In the genomic region with DNA sequence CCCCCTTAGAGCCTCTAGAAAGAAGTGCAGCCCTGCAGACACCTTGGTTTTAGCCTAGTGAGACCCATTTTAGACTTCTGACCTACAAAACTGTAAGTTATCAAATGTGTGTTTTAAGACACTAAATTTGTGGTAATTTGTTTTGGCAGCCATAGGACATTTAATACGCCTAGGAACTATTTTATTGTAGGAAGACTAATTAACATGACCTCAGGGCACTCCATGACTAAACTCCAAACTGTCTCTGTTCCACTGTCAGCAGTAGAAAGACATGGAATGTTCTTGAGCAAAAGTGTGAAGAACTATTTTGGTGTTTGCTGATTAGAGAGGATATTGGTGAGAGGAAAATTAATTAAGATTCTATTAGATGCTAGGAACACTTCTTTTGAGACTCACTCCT, we compare ENCODE assay signal across 24 cellular contexts.
"Had no signal": no experiment of that assay in that cellular context is flagged by ENCODE, and none has a peak within 500 bp of the region (broad histone marks: within the 10 kb centered on the region; RNA-seq: fewer than 3 reads in every experiment).

No MANE protein-coding gene starts in this region.

- H3K9me3 Mint-ChIP-seq: activated B cell treated with CpG ODN at 0.5 μM for 24 hours; activated CD4-positive, alpha-beta T cell treated with anti-CD3 and anti-CD28 coated beads, Interleukin-2, amount 10 ng/mL, durations not matched to agents 24 days and 14 days; activated naive CD4-positive, alpha-beta T cell treated with anti-CD3 and anti-CD28 coated beads for 36 hours; activated naive CD8-positive, alpha-beta T cell treated with anti-CD3 and anti-CD28 coated beads for 36 hours; activated T-cell treated with anti-CD3 and anti-CD28 coated beads, Interleukin-2, amount 50 U/mL, for 4 hours; central memory CD8-positive, alpha-beta T cell; T-cell had no signal

- H3K27me3 Mint-ChIP-seq: activated B cell treated with CpG ODN at 0.5 μM for 24 hours; activated CD8-positive, alpha-beta memory T cell treated with anti-CD3 and anti-CD28 coated beads, Interleukin-2, amount 10 ng/mL, durations not matched to agents 7 days and 5 days; activated naive CD8-positive, alpha-beta T cell treated with anti-CD3 and anti-CD28 coated beads for 36 hours; central memory CD8-positive, alpha-beta T cell; T-cell had no signal

- DNase-seq: activated B cell treated with CpG ODN at 0.5 μM for 24 hours; activated CD4-positive, alpha-beta T cell treated with anti-CD3 and anti-CD28 coated beads for 1 hour; activated CD4-positive, alpha-beta T cell treated with anti-CD3 and anti-CD28 coated beads, Interleukin-2, amount 50 U/mL, for 48 hours; activated CD8-positive, alpha-beta memory T cell treated with anti-CD3 and anti-CD28 coated beads, Interleukin-2, amount 10 ng/mL, durations not matched to agents 7 days and 5 days; activated gamma-delta T cell; activated naive CD4-positive, alpha-beta T cell treated with anti-CD3 and anti-CD28 coated beads for 36 hours; activated naive CD8-positive, alpha-beta T cell treated with anti-CD3 and anti-CD28 coated beads for 36 hours; activated T-cell treated with anti-CD3 and anti-CD28 coated beads, Interleukin-2, amount 50 U/mL, for 4 hours; NCI-H1048; NCI-H146; NCI-H187 treated with DMSO at 0.1 percent for 48 hours; NCI-H2081 treated with DMSO at 0.1 percent for 48 hours; NCI-H446 treated with DMSO at 0.1 percent for 48 hours; NCI-H526 treated with DMSO at 0.1 percent for 48 hours; NCI-H82; RPMI8226; T-cell; T-helper 2 cell; T1000 had no signal

- H3K27ac Mint-ChIP-seq: activated B cell treated with CpG ODN at 0.5 μM for 24 hours; activated CD4-positive, alpha-beta T cell treated with anti-CD3 and anti-CD28 coated beads, Interleukin-2, amount 10 ng/mL, durations not matched to agents 24 days and 14 days; activated CD8-positive, alpha-beta memory T cell treated with anti-CD3 and anti-CD28 coated beads, Interleukin-2, amount 10 ng/mL, durations not matched to agents 7 days and 5 days; activated naive CD4-positive, alpha-beta T cell treated with anti-CD3 and anti-CD28 coated beads for 36 hours; activated naive CD8-positive, alpha-beta T cell treated with anti-CD3 and anti-CD28 coated beads for 36 hours; T-cell had no signal

- H3K4me3 ChIP-seq: SK-N-MC had no signal

- H3K27ac ChIP-seq: SK-N-MC had no signal

- H3K4me3 Mint-ChIP-seq: activated B cell treated with CpG ODN at 0.5 μM for 24 hours; activated CD4-positive, alpha-beta T cell treated with anti-CD3 and anti-CD28 coated beads, Interleukin-2, amount 10 ng/mL, durations not matched to agents 24 days and 14 days; activated CD8-positive, alpha-beta memory T cell treated with anti-CD3 and anti-CD28 coated beads, Interleukin-2, amount 10 ng/mL, durations not matched to agents 7 days and 5 days; activated naive CD4-positive, alpha-beta T cell treated with anti-CD3 and anti-CD28 coated beads for 36 hours; activated naive CD8-positive, alpha-beta T cell treated with anti-CD3 and anti-CD28 coated beads for 36 hours; activated T-cell treated with anti-CD3 and anti-CD28 coated beads, Interleukin-2, amount 50 U/mL, for 4 hours; central memory CD8-positive, alpha-beta T cell; T-cell had no signal

- ATAC-seq: activated CD8-positive, alpha-beta memory T cell treated with anti-CD3 and anti-CD28 coated beads, Interleukin-2, amount 10 ng/mL, durations not matched to agents 7 days and 5 days; activated T-cell treated with anti-CD3 and anti-CD28 coated beads, Interleukin-2, amount 50 U/mL, for 4 hours; Panc1; Right ventricle myocardium inferior; T-cell had no signal

- H3K36me3 Mint-ChIP-seq: activated CD8-positive, alpha-beta memory T cell treated with anti-CD3 and anti-CD28 coated beads, Interleukin-2, amount 10 ng/mL, durations not matched to agents 7 days and 5 days; activated naive CD8-positive, alpha-beta T cell treated with anti-CD3 and anti-CD28 coated beads for 36 hours; T-cell had no signal
